ENCODE assay signal across 17 cellular contexts in the genomic region with DNA sequence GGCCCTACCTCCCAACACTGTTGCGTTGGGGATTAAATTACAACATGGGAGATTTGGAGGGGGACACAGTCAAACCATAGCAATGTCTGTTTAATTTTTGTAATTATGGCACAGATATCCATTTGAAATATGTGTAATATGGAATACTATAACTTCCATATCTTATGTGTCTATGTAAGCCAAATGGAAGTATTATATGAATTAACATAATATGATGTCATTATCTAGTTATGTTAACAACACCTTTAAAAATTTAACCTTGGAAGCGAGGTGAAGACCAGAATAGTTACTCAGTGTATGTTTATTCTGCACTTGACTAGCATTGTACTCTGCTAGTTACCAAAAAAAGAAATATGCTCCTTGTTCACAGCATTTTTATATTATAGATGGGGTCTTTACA. TPM values are rescaled to one million over a fixed set of nuclear protein-coding genes. Genes with fewer than 3 reads are reported as not detected.
DNase-seq lines count a peak whose midpoint lies in the region; ATAC-seq, FAIRE-seq and TF ChIP-seq lines count a peak whose summit lies in the region.
"Had no signal": no experiment of that assay in that cellular context is flagged by ENCODE, and none has a peak within 500 bp of the region (broad histone marks: within the 10 kb centered on the region; RNA-seq: fewer than 3 reads in every experiment).

No MANE protein-coding gene starts in this region.

- H4K20me1 ChIP-seq in OCI-LY7 (ENCODE audit: insufficient read depth, low read length) = peaks cover 58% of the 10 kb centered on the region

- H3K27ac ChIP-seq in OCI-LY7 (ENCODE audit: low read depth, low read length, poor library complexity, severe bottlenecking) = no peak overlapping the region
- no peak overlapping the region for H3K27ac ChIP-seq in tibial artery
- H3K27ac ChIP-seq: BLaER1, HL-60 had no signal

- ATAC-seq in activated naive CD4-positive, alpha-beta T cell treated with anti-CD3 and anti-CD28 coated beads, Interleukin-2, amount 50 U/mL, for 72 hours = no peak
- ATAC-seq in GM19452 (IDR thresholded peaks at IDR 0.05; ENCODE audit: unreplicated experiment) = no peak

- peaks cover 26% of the 10 kb centered on the region for H3K36me3 Mint-ChIP-seq in activated naive CD4-positive, alpha-beta T cell treated with anti-CD3 and anti-CD28 coated beads, Interleukin-2, amount 50 U/mL, for 24 hours
- H3K36me3 Mint-ChIP-seq in activated naive CD4-positive, alpha-beta T cell treated with anti-CD3 and anti-CD28 coated beads, Interleukin-2, amount 50 U/mL, for 72 hours = peaks cover 37 to 58% of the 10 kb centered on the region in 2 donors
- H3K36me3 Mint-ChIP-seq in glutamatergic neuron (ENCODE audit: unreplicated experiment) = peaks cover 4% of the 10 kb centered on the region

- no peaks in the 10 kb centered on the region for H3K27me3 ChIP-seq in tibial artery
- H3K27me3 ChIP-seq: BLaER1 had no signal

- no peaks in the 10 kb centered on the region for H3K27me3 Mint-ChIP-seq in activated naive CD4-positive, alpha-beta T cell treated with anti-CD3 and anti-CD28 coated beads, Interleukin-2, amount 50 U/mL, for 24 hours
- peaks cover 15% of the 10 kb centered on the region for H3K27me3 Mint-ChIP-seq in glutamatergic neuron (ENCODE audit: unreplicated experiment)

- no peak for DNase-seq in activated naive CD4-positive, alpha-beta T cell treated with anti-CD3 and anti-CD28 coated beads, Interleukin-2, amount 50 U/mL, for 72 hours (ENCODE audit: low spot score in 2 of 2)
- no peak for DNase-seq in D721Med (ENCODE audit: insufficient read length, low spot score)
- DNase-seq in OCI-LY7 (ENCODE audit: low spot score) = no peak
- DNase-seq in glutamatergic neuron = no peak
- no peak for DNase-seq in DMS 273 treated with DMSO at 0.1 percent for 48 hours (lab: John Stamatoyannopoulos, UW)
- DNase-seq in tibial artery = no peak
- DNase-seq: 8988T, NCI-H1436, NCI-H2029, NCI-H510A, SIG-M5 had no signal

- H3K27ac Mint-ChIP-seq in activated naive CD4-positive, alpha-beta T cell treated with anti-CD3 and anti-CD28 coated beads, Interleukin-2, amount 50 U/mL, for 24 hours = no peak overlapping the region
- no peak overlapping the region for H3K27ac Mint-ChIP-seq in activated naive CD4-positive, alpha-beta T cell treated with anti-CD3 and anti-CD28 coated beads, Interleukin-2, amount 50 U/mL, for 72 hours
- H3K27ac Mint-ChIP-seq in glutamatergic neuron (ENCODE audit: unreplicated experiment) = no peak overlapping the region

- H3K4me3 Mint-ChIP-seq in activated naive CD4-positive, alpha-beta T cell treated with anti-CD3 and anti-CD28 coated beads, Interleukin-2, amount 50 U/mL, for 24 hours = peak overlapping the region; percentile 96
- peak overlapping the region; percentile 100 for H3K4me3 Mint-ChIP-seq in glutamatergic neuron (ENCODE audit: unreplicated experiment)

- POLR2A ChIA-PET in OCI-LY7 (lab: Charles Lee) = interaction anchor here (0.7 to 1.1 kb wide), 2 partner anchors 99 to 115 kb away, joined by 3 read pairs; no protein-coding TSS in a partner anchor

- peaks cover 93% of the 10 kb centered on the region for H3K79me2 ChIP-seq in OCI-LY7 (ENCODE audit: insufficient read depth, low read depth, low read length)

- FAIRE-seq in D721Med (lab: Jason Lieb, UNC) = peak; percentile 61
- FAIRE-seq: HTR-8/SVneo had no signal

- H2AFZ ChIP-seq in OCI-LY7 (ENCODE audit: low read length) = no peak overlapping the region

- intact Hi-C loops in OCI-LY7 (cut with micrococcal nuclease; ENCODE audit: unreplicated experiment) = no loop called here
- intact Hi-C loops in tibial artery (cut with DNase I; ENCODE audit: low total_unique reads) = no loop called here

- H3K36me3 ChIP-seq in OCI-LY7 (ENCODE audit: insufficient read depth, low read length) (peaks cover 83% of the 10 kb centered on the region), tibial artery (peaks cover 23 to 37% (median 36%) of the 10 kb centered on the region in 3 donors)

- no peaks in the 10 kb centered on the region for H3K9me2 ChIP-seq in OCI-LY7 (ENCODE audit: insufficient read depth, low read length)

- no peaks in the 10 kb centered on the region for H3K9me3 Mint-ChIP-seq in activated naive CD4-positive, alpha-beta T cell treated with anti-CD3 and anti-CD28 coated beads, Interleukin-2, amount 50 U/mL, for 24 hours
- H3K9me3 Mint-ChIP-seq in activated naive CD4-positive, alpha-beta T cell treated with anti-CD3 and anti-CD28 coated beads, Interleukin-2, amount 50 U/mL, for 72 hours = no peaks in the 10 kb centered on the region
- H3K9me3 Mint-ChIP-seq in glutamatergic neuron (ENCODE audit: unreplicated experiment) = peaks cover 16% of the 10 kb centered on the region

- H3K4me1 Mint-ChIP-seq in activated naive CD4-positive, alpha-beta T cell treated with anti-CD3 and anti-CD28 coated beads, Interleukin-2, amount 50 U/mL, for 24 hours = peaks cover 72% of the 10 kb centered on the region
- H3K4me1 Mint-ChIP-seq in glutamatergic neuron (ENCODE audit: low read depth, unreplicated experiment) = peaks cover 23% of the 10 kb centered on the region

- H3K4me3 ChIP-seq in OCI-LY7 (ENCODE audit: low read depth, low read length, poor library complexity, severe bottlenecking) (no peak overlapping the region), tibial artery (no peak overlapping the region)
- H3K4me3 ChIP-seq: BLaER1, HAP-1 had no signal

- 0 out of 2 replicates have a peak overlapping the region, but pooled peaks have one; percentile 16 for H3K4me2 ChIP-seq in OCI-LY7 (ENCODE audit: low read length)

- TF ChIP-seq CTCF in D721Med (IDR thresholded peaks at IDR 0.05; ENCODE audit: insufficient read depth, missing control alignments) (no peak), OCI-LY7 (conservative IDR thresholded peaks at IDR 0.05; ENCODE audit: low read length) (no peak), glutamatergic neuron (IDR thresholded peaks at IDR 0.05; ENCODE audit: partially characterized antibody, unreplicated experiment) (no peak), tibial artery (IDR thresholded peaks at IDR 0.05) (no peak)

- no TSS peak for BruUV-seq in OCI-LY7 (replicated peaks; lab: Mats Ljungman, UMichigan)

- CTCF ChIA-PET in OCI-LY7 (lab: Charles Lee; ENCODE audit: unreplicated experiment) = interaction anchor here (0.6 kb wide), 1 partner anchor 839 kb away, joined by 3 read pairs; no protein-coding TSS in a partner anchor

- H3K4me1 ChIP-seq in OCI-LY7 (ENCODE audit: insufficient read depth, low read length, poor library complexity, severe bottlenecking) (peaks cover 40% of the 10 kb centered on the region), tibial artery (peaks cover 0 to 60% (median 17%) of the 10 kb centered on the region in 4 donors)

- no peaks in the 10 kb centered on the region for H3K9me3 ChIP-seq in OCI-LY7 (ENCODE audit: low read length)
- H3K9me3 ChIP-seq in tibial artery = no peaks in the 10 kb centered on the region
- H3K9me3 ChIP-seq: BLaER1, HAP-1 had no signal

RNA-seq across cellular contexts. Expression of a gene that starts 4.3 kb away (rescaled TPM):
- total RNA-seq in activated naive CD4-positive, alpha-beta T cell treated with anti-CD3 and anti-CD28 coated beads, Interleukin-2, amount 50 U/mL, for 72 hours = 10 to 100 TPM; 42.8 to 54.1 TPM
- 52.4 and 63.4 TPM in 2 replicates for total RNA-seq in OCI-LY7 (2014; rRNA removed; shearing (Covaris generic))
- total RNA-seq in OCI-LY7 (2022) = 82.2 and 82.3 TPM in 2 replicates
- 107 TPM for total RNA-seq in glutamatergic neuron (ENCODE audit: unreplicated experiment)
